Comparison of ENCODE assay signal across 26 cellular contexts in the genomic region with DNA sequence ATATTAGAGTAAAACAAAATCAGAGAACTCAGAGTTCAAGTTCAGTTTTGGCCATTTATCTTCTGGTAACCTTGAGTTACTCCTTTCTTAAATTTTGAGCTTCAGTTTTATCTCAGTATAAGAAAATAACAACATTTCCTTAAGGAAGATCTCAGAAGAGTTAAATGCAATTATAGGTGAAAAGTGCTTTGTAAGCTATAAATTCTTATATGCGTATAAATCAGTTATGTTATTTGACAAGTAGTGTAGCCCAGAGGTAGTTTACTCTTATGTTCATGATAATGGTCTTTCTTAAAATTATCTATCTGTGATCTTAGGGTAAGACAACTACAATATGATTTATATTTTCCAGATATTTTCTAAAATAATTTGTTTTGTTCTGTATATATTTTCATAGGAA.
DNase-seq lines count a peak whose midpoint lies in the region; ATAC-seq, FAIRE-seq and TF ChIP-seq lines count a peak whose summit lies in the region.
"Had no signal": no experiment of that assay in that cellular context is flagged by ENCODE, and none has a peak within 500 bp of the region (broad histone marks: within the 10 kb centered on the region; RNA-seq: fewer than 3 reads in every experiment).

No MANE protein-coding gene starts in this region.

- H3K27me3 ChIP-seq in HepG2 (ENCODE audit: control insufficient read depth in 1 of 2, insufficient read depth in 2 of 2, low read length in 2 of 2) = no peaks in the 10 kb centered on the region
- no peaks in the 10 kb centered on the region for H3K27me3 ChIP-seq in right lobe of liver
- H3K27me3 ChIP-seq in K562 (ENCODE audit: control insufficient read depth in 2 of 2, insufficient read depth in 2 of 2, low read length in 2 of 2) = no peaks in the 10 kb centered on the region
- H3K27me3 ChIP-seq in body of pancreas = no peaks in the 10 kb centered on the region
- H3K27me3 ChIP-seq: BLaER1 treated with 17β-estradiol and CSF1 and Interleukin-3, amounts not matched to agents 10 nM and 100 nM had no signal

- H3K27me3 Mint-ChIP-seq in HFFc6 (ENCODE audit: insufficient read depth) = no peaks in the 10 kb centered on the region; the same call in 1 of the 2 replicates
- H3K27me3 Mint-ChIP-seq: CD4-positive, alpha-beta T cell had no signal

- H3K27ac Mint-ChIP-seq in HFFc6 = 0 out of 2 replicates have a peak overlapping the region, but pooled peaks have one; percentile 64
- H3K27ac Mint-ChIP-seq: B cell; CD4-positive, alpha-beta T cell; CD8-positive, alpha-beta T cell had no signal

- 93% methylated on average over 1 of the region's 1 CpG for WGBS in HepG2 (ENCODE audit: low lambda C conversion rate)
- WGBS in right lobe of liver (ENCODE audit: insufficient coverage, low coverage, low lambda C conversion rate, missing lambda C conversion rate) = 83% methylated on average over 1 of the region's 1 CpG
- WGBS in K562 (ENCODE audit: insufficient coverage, low coverage, missing lambda C conversion rate) = 9% methylated on average over 1 of the region's 1 CpG
- WGBS in body of pancreas, 2 donors = 78 to 93% methylated on average over 1 of the region's 1 CpG

- CTCF ChIA-PET in HepG2 (lab: Yijun Ruan, JAX; ENCODE audit: low intra/inter-chr PET ratio, low total read pairs) = no interaction called here
- CTCF ChIA-PET in K562 (lab: Yijun Ruan, JAX; ENCODE audit: low intra/inter-chr PET ratio) = no interaction called here

- TF ChIP-seq CTCF in HepG2 (CRISPR knock-in tag; IDR thresholded peaks at IDR 0.05) = no peak
- TF ChIP-seq CTCF in right lobe of liver (IDR thresholded peaks at IDR 0.05) = no peak
- TF ChIP-seq CTCF in D721Med (IDR thresholded peaks at IDR 0.05; ENCODE audit: insufficient read depth, missing control alignments) = no peak
- no peak for TF ChIP-seq CTCF in HFFc6 (IDR thresholded peaks at IDR 0.05)
- TF ChIP-seq CTCF in K562 (IDR thresholded peaks at IDR 0.05 in 2 of 3, conservative IDR thresholded peaks at IDR 0.05 in 1 of 3; ENCODE audit: insufficient read depth in 2 of 3, low read depth in 1 of 3, low read length in 3 of 3) = no peak
- TF ChIP-seq CTCF in body of pancreas (IDR thresholded peaks at IDR 0.05) = no peak

- no peak for TF ChIP-seq EP300 in HepG2 (IDR thresholded peaks at IDR 0.05; ENCODE audit: low read depth in 2 of 2, low read length in 2 of 2)
- no peak for TF ChIP-seq EP300 in HepG2 (CRISPR knock-in tag; IDR thresholded peaks at IDR 0.05; ENCODE audit: borderline replicate concordance)
- TF ChIP-seq EP300 in K562 (IDR thresholded peaks at IDR 0.05; ENCODE audit: low read length) = no peak

- no peak overlapping the region for H3K27ac ChIP-seq in HepG2 (ENCODE audit: extremely low read length, insufficient read depth, low read length)
- no peak overlapping the region for H3K27ac ChIP-seq in right lobe of liver
- no peak overlapping the region for H3K27ac ChIP-seq in K562 (ENCODE audit: extremely low read depth, low read depth, low read length)
- H3K27ac ChIP-seq in body of pancreas = no peak overlapping the region
- H3K27ac ChIP-seq: BLaER1 treated with 17β-estradiol and CSF1 and Interleukin-3, amounts not matched to agents 10 nM and 100 nM; C4-2B had no signal

- no peaks in the 10 kb centered on the region for H3K9me1 ChIP-seq in K562 (ENCODE audit: control insufficient read depth, insufficient read depth, low read length)

- H3K4me1 Mint-ChIP-seq in HFFc6 (ENCODE audit: low read depth) = peaks cover 38% of the 10 kb centered on the region
- H3K4me1 Mint-ChIP-seq: B cell had no signal

- intact Hi-C loops in HepG2 (cut with micrococcal nuclease; ENCODE audit: unreplicated experiment) = no loop called here
- intact Hi-C loops in right lobe of liver (cut with DNase I) = no loop called here
- intact Hi-C loops in K562 (cut with micrococcal nuclease) = no loop called here
- intact Hi-C loops in body of pancreas (cut with DNase I) = no loop called here

- H3K36me3 ChIP-seq in HepG2 (replicated peaks in 1 of 2; ENCODE audit: control insufficient read depth in 1 of 2, insufficient read depth in 2 of 2, low read length in 2 of 2) (no peaks in the 10 kb centered on the region), right lobe of liver (no peaks in the 10 kb centered on the region), K562 (ENCODE audit: control insufficient read depth, insufficient read depth, low read length) (no peaks in the 10 kb centered on the region), body of pancreas (replicated peaks in 1 of 2; ENCODE audit: insufficient read depth in 1 of 2, low read depth in 2 of 2) (no peaks in the 10 kb centered on the region)
- H3K36me3 ChIP-seq: BLaER1 treated with 17β-estradiol and CSF1 and Interleukin-3, amounts not matched to agents 10 nM and 100 nM had no signal

- TF ChIP-seq POLR2A in HepG2 (IDR thresholded peaks at IDR 0.05; ENCODE audit: insufficient read depth in 1 of 2, low read depth in 2 of 2, low read length in 2 of 2) = no peak
- no peak for TF ChIP-seq POLR2A in right lobe of liver (IDR thresholded peaks at IDR 0.05)
- no peak for TF ChIP-seq POLR2A in K562 (conservative IDR thresholded peaks at IDR 0.05)
- no peak for TF ChIP-seq POLR2A in body of pancreas (IDR thresholded peaks at IDR 0.05)

- peaks cover 22% of the 10 kb centered on the region for H3K9me3 Mint-ChIP-seq in HFFc6

- H3K4me3 ChIP-seq in HepG2 (replicated peaks in 1 of 3; ENCODE audit: insufficient read depth in 1 of 3, low read depth in 2 of 3, low read length in 3 of 3) = no peak overlapping the region
- no peak overlapping the region for H3K4me3 ChIP-seq in right lobe of liver
- no peak overlapping the region for H3K4me3 ChIP-seq in K562
- H3K4me3 ChIP-seq in body of pancreas = no peak overlapping the region
- H3K4me3 ChIP-seq: BLaER1 treated with 17β-estradiol and CSF1 and Interleukin-3, amounts not matched to agents 10 nM and 100 nM had no signal

- H3K4me2 ChIP-seq in HepG2 (ENCODE audit: low read depth, low read length) = no peak overlapping the region
- H3K4me2 ChIP-seq in K562 (ENCODE audit: insufficient read depth, low read length) = no peak overlapping the region
- H3K4me2 ChIP-seq: BLaER1 treated with 17β-estradiol and CSF1 and Interleukin-3, amounts not matched to agents 10 nM and 100 nM had no signal

- in situ Hi-C loops in HepG2 (cut with HindIII; ENCODE audit: extremely low pct_ligation_motif_present, low pct_unique_long_range_greater_than_20kb) = no loop called here
- in situ Hi-C loops in K562 (cut with MboI) = no loop called here

- DNase-seq in HepG2 (ENCODE audit: low spot score) (no peak), right lobe of liver (no peak), D721Med (ENCODE audit: insufficient read length, low spot score) (no peak), HFFc6 (no peak), K562 (ENCODE audit: extremely low read depth in 1 of 4, low spot score in 3 of 4) (no peak), iPS-NIHi11 (ENCODE audit: low spot score) (no peak), DMS53 treated with DMSO at 0.1 percent for 48 hours (lab: John Stamatoyannopoulos, UW; ENCODE audit: unreplicated experiment) (no peak), body of pancreas (no peak)
- DNase-seq: 8988T; AML-193; Caco-2; Calu3; CD4-positive, alpha-beta T cell; CD8-positive, alpha-beta T cell; DMS 273 treated with DMSO at 0.1 percent for 48 hours; DMS153; DMS53; DMS79 treated with DMSO at 0.1 percent for 48 hours; GF-D8 had no signal

- H3K79me2 ChIP-seq in HepG2 (ENCODE audit: insufficient read depth, low read length) (no peaks in the 10 kb centered on the region), K562 (ENCODE audit: control insufficient read depth, insufficient read depth, low read length) (no peaks in the 10 kb centered on the region)

- TF ChIP-seq RAD21 in HepG2 (CRISPR knock-in tag; IDR thresholded peaks at IDR 0.05) (no peak), K562 (CRISPR knock-in tag; conservative IDR thresholded peaks at IDR 0.05 in 1 of 2, IDR thresholded peaks at IDR 0.05 in 1 of 2) (no peak)

- H3K4me1 ChIP-seq in HepG2 (ENCODE audit: insufficient read depth, low read length) (no peaks in the 10 kb centered on the region), right lobe of liver (no peaks in the 10 kb centered on the region), K562 (replicated peaks in 1 of 2; ENCODE audit: control insufficient read depth in 2 of 2, insufficient read depth in 2 of 2, low read length in 2 of 2) (no peaks in the 10 kb centered on the region), body of pancreas (no peaks in the 10 kb centered on the region)
- H3K4me1 ChIP-seq: BLaER1 treated with 17β-estradiol and CSF1 and Interleukin-3, amounts not matched to agents 10 nM and 100 nM; Caco-2 had no signal

- no TSS peak for BruUV-seq in HepG2 (replicated peaks; lab: Mats Ljungman, UMichigan)
- BruUV-seq in K562 (replicated peaks; lab: Mats Ljungman, UMichigan) = no TSS peak

- H3K9me3 ChIP-seq in HepG2 (ENCODE audit: low read length) (peaks cover 15% of the 10 kb centered on the region), right lobe of liver (no peaks in the 10 kb centered on the region), K562 (replicated peaks; ENCODE audit: control insufficient read depth, insufficient read depth, low read depth, low read length) (no peaks in the 10 kb centered on the region; the same call in 1 of the 2 replicates), body of pancreas (peaks cover 0 to 6% (median 0%) of the 10 kb centered on the region in 3 donors)

- peaks cover 16% of the 10 kb centered on the region for H3K36me3 Mint-ChIP-seq in HFFc6 (ENCODE audit: low read depth)

- H4K20me1 ChIP-seq in HepG2 (ENCODE audit: insufficient read depth, low read length) (no peaks in the 10 kb centered on the region), K562 (replicated peaks; ENCODE audit: control insufficient read depth, insufficient read depth, low read length) (no peaks in the 10 kb centered on the region)
- H4K20me1 ChIP-seq: BLaER1 treated with 17β-estradiol and CSF1 and Interleukin-3, amounts not matched to agents 10 nM and 100 nM had no signal

- H3K9ac ChIP-seq in HepG2 (ENCODE audit: insufficient read depth, low read depth, low read length) = no peak overlapping the region
- no peak overlapping the region for H3K9ac ChIP-seq in K562 (ENCODE audit: insufficient read depth in 1 of 2, low read depth in 2 of 2, low read length in 2 of 2)
- H3K9ac ChIP-seq: BLaER1 treated with 17β-estradiol and CSF1 and Interleukin-3, amounts not matched to agents 10 nM and 100 nM had no signal

- no peak for FAIRE-seq in HepG2 (lab: Jason Lieb, UNC)
- peak; percentile 73 for FAIRE-seq in D721Med (lab: Jason Lieb, UNC)
- no peak for FAIRE-seq in K562 (lab: Jason Lieb, UNC)
- FAIRE-seq: A204.1, G401.6, GM12891, GM19239 had no signal

- no peak overlapping the region for H3K4me3 Mint-ChIP-seq in HFFc6
- H3K4me3 Mint-ChIP-seq: B cell; CD4-positive, alpha-beta T cell; CD8-positive, alpha-beta T cell had no signal

- H2AFZ ChIP-seq in HepG2 (ENCODE audit: low read length) = no peak overlapping the region
- H2AFZ ChIP-seq in K562 (ENCODE audit: low read depth, low read length) = no peak overlapping the region

- no peak for ATAC-seq in HepG2
- ATAC-seq in right lobe of liver = no peak
- ATAC-seq in K562 = no peak
- no peak for ATAC-seq in body of pancreas
- ATAC-seq: CD8-positive, alpha-beta T cell had no signal

- POLR2A ChIA-PET in HepG2 (lab: Yijun Ruan, JAX) = no interaction called here
- POLR2A ChIA-PET in K562 (lab: Yijun Ruan, JAX) = interaction anchor here (1.3 kb wide), 1 partner anchor 11 kb away, joined by 3 read pairs; no protein-coding TSS in a partner anchor

TF ChIP-seq in HepG2, 621 proteins besides CTCF, POLR2A, EP300 and RAD21 (continues in another document):
- TF ChIP-seq GZF1 (CRISPR knock-in tag; IDR thresholded peaks at IDR 0.05) = no peak
